8 cellular contexts compared by ENCODE assay signal in genomic region chr5:95962475-95962773, GRCh38. TPM values are rescaled to one million over a fixed set of nuclear protein-coding genes. Genes with fewer than 3 reads are reported as not detected.
DNase-seq lines count a peak whose midpoint lies in the region; ATAC-seq and TF ChIP-seq lines count a peak whose summit lies in the region.

No MANE protein-coding gene starts in this region.

- TF ChIP-seq POLR2A in esophagus muscularis mucosa (IDR thresholded peaks at IDR 0.05; ENCODE audit: low read depth) = no peak

- DNase-seq in SJSA1 (ENCODE audit: low read depth in 1 of 2, low spot score in 2 of 2) (no peak), esophagus muscularis mucosa (ENCODE audit: extremely low spot score) (no peak), NCI-H446 treated with DMSO at 0.1 percent for 48 hours (lab: John Stamatoyannopoulos, UW) (no peak), NCI-H748 treated with DMSO at 0.1 percent for 48 hours (lab: John Stamatoyannopoulos, UW) (no peak), putamen (ENCODE audit: low spot score) (no peak)

- TF ChIP-seq CTCF in DOHH2 (IDR thresholded peaks at IDR 0.05; ENCODE audit: low read depth, low read length, poor library complexity, severe bottlenecking) (no peak), esophagus muscularis mucosa (IDR thresholded peaks at IDR 0.05) (no peak), parathyroid adenoma (IDR thresholded peaks at IDR 0.05) (no peak)

- H4K20me1 ChIP-seq in DOHH2 (ENCODE audit: control insufficient read depth, insufficient read depth, low read depth, low read length) = no peaks in the 10 kb centered on the region

- H2AFZ ChIP-seq in parathyroid adenoma = peak overlapping the region; percentile 93

- no peaks in the 10 kb centered on the region for H3K9me3 ChIP-seq in DOHH2 (ENCODE audit: control insufficient read depth, insufficient read depth, low read length)
- no peaks in the 10 kb centered on the region; the same call in 1 of the 2 replicates for H3K9me3 ChIP-seq in SJSA1 (replicated peaks)
- H3K9me3 ChIP-seq in esophagus muscularis mucosa = no peaks in the 10 kb centered on the region
- no peaks in the 10 kb centered on the region for H3K9me3 ChIP-seq in parathyroid adenoma (ENCODE audit: control insufficient read depth, low read length)

- no peaks in the 10 kb centered on the region for H3K36me3 ChIP-seq in DOHH2 (ENCODE audit: control insufficient read depth, low read length)
- H3K36me3 ChIP-seq in SJSA1 = peaks cover 35% of the 10 kb centered on the region
- no peaks in the 10 kb centered on the region for H3K36me3 ChIP-seq in esophagus muscularis mucosa
- H3K36me3 ChIP-seq in parathyroid adenoma (ENCODE audit: control insufficient read depth, insufficient read depth, low read length) = no peaks in the 10 kb centered on the region

- H3K4me3 ChIP-seq in DOHH2 (ENCODE audit: low read length) = no peak overlapping the region
- H3K4me3 ChIP-seq in SJSA1 = peak overlapping the region; percentile 99
- H3K4me3 ChIP-seq in esophagus muscularis mucosa = peak overlapping the region; percentile 90 to 96 (median 94)
- H3K4me3 ChIP-seq in parathyroid adenoma (ENCODE audit: low read depth, low read length) = peak overlapping the region; percentile 70

- no peaks in the 10 kb centered on the region for H3K79me2 ChIP-seq in DOHH2 (ENCODE audit: control insufficient read depth, low read length)
- peaks cover 9% of the 10 kb centered on the region for H3K79me2 ChIP-seq in parathyroid adenoma

- 62% methylated on average over 8 of the region's 8 CpGs for WGBS in esophagus muscularis mucosa

- H3K9ac ChIP-seq in parathyroid adenoma = no peak overlapping the region

- TF ChIP-seq EP300 in esophagus muscularis mucosa (IDR thresholded peaks at IDR 0.05) = no peak

- no peaks in the 10 kb centered on the region for H3K9me2 ChIP-seq in DOHH2 (replicated peaks; ENCODE audit: control insufficient read depth, low read length)

- peaks cover 11% of the 10 kb centered on the region for H3K4me1 ChIP-seq in DOHH2 (ENCODE audit: control insufficient read depth, low read length)
- H3K4me1 ChIP-seq in SJSA1 (replicated peaks) = peaks cover 32% of the 10 kb centered on the region
- peaks cover 0 to 35% (median 28%) of the 10 kb centered on the region in 4 donors for H3K4me1 ChIP-seq in esophagus muscularis mucosa
- peaks cover 3% of the 10 kb centered on the region for H3K4me1 ChIP-seq in parathyroid adenoma

- ATAC-seq in HG02610 (IDR thresholded peaks at IDR 0.05; ENCODE audit: unreplicated experiment) = no peak

- H3K27me3 ChIP-seq in DOHH2 (ENCODE audit: control insufficient read depth, low read length) (peaks cover 46% of the 10 kb centered on the region), SJSA1 (replicated peaks) (no peaks in the 10 kb centered on the region), esophagus muscularis mucosa (no peaks in the 10 kb centered on the region), parathyroid adenoma (ENCODE audit: control insufficient read depth, insufficient read depth, low read length) (no peaks in the 10 kb centered on the region)

- H3F3A ChIP-seq in DOHH2 (ENCODE audit: control insufficient read depth, insufficient read depth) = no peaks in the 10 kb centered on the region

- H3K4me2 ChIP-seq in DOHH2 (ENCODE audit: low read length) = peak overlapping the region; percentile 79; the same call in 1 of the 2 replicates
- H3K4me2 ChIP-seq in parathyroid adenoma (ENCODE audit: low read length) = peak overlapping the region; percentile 92

- intact Hi-C loops in esophagus muscularis mucosa (cut with DNase I) = loop anchor here (5.0 to 10.0 kb wide), 2 partner anchors 105 to 298 kb away; no protein-coding TSS in a partner anchor

- H3K27ac ChIP-seq in DOHH2 (ENCODE audit: low read depth, low read length) = no peak overlapping the region
- H3K27ac ChIP-seq in SJSA1 = peak overlapping the region; percentile 94
- peak overlapping the region; percentile 98 to 100 (median 99) for H3K27ac ChIP-seq in esophagus muscularis mucosa (replicated peaks in 1 of 4)
- peak overlapping the region; percentile 94 for H3K27ac ChIP-seq in parathyroid adenoma

RNA-seq across cellular contexts. Expression of gene ELL2, which starts 0.8 kb away (rescaled TPM):
- 21.1 and 39.9 TPM in 2 replicates for total RNA-seq in SJSA1 (2014; rRNA removed; shearing (Covaris generic))
- 10 to 100 TPM; 38.8 to 51.5 (median 42.7) TPM for total RNA-seq in esophagus muscularis mucosa
